ENCODE assay signal across 15 cellular contexts in the genomic region with DNA sequence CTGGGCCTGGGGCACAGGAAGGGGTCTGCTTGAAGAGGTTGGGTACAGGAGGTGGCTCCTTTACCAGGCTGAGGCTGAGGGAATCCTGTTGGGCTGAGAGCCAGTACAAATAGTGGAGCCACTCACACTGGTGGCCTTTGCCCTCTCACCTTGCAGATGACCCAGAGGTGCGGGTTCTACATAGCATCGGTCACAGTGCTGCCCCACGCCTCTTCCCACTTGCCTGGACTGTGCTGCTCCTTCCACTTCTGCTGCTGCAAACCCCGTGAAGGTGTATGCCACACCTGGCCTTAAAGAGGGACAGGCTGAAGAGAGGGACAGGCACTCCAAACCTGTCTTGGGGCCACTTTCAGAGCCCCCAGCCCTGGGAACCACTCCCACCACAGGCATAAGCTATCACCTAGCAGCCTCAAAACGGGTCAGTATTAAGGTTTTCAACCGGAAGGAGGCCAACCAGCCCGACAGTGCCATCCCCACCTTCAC. TPM values are rescaled to one million over a fixed set of nuclear protein-coding genes. Genes with fewer than 3 reads are reported as not detected.
DNase-seq lines count a peak whose midpoint lies in the region; ATAC-seq, FAIRE-seq and TF ChIP-seq lines count a peak whose summit lies in the region.
"Had no signal": no experiment of that assay in that cellular context is flagged by ENCODE, and none has a peak within 500 bp of the region (broad histone marks: within the 10 kb centered on the region; RNA-seq: fewer than 3 reads in every experiment).

No MANE protein-coding gene starts in this region.

- H3K27me3 ChIP-seq in keratinocyte (ENCODE audit: control insufficient read depth, extremely low read depth, insufficient read depth, low read length) (no peaks in the 10 kb centered on the region), sigmoid colon (no peaks in the 10 kb centered on the region)

- no peaks in the 10 kb centered on the region for H4K20me1 ChIP-seq in keratinocyte (ENCODE audit: control insufficient read depth, extremely low read depth, insufficient read depth, low read length)

- ATAC-seq in T-cell (replicated peaks in 1 of 4) (no peak), HG03175 (IDR thresholded peaks at IDR 0.05; ENCODE audit: unreplicated experiment) (no peak)
- no peak for ATAC-seq in stimulated activated memory B cell treated with anti-CD40 and anti-IgM and Interleukin-4, amounts not matched to agents 10 μg/mL and 1 μg/mL and 100 μg/mL, for 72 hours

- H3K9me3 ChIP-seq in keratinocyte (ENCODE audit: control insufficient read depth, low read depth, low read length) (no peaks in the 10 kb centered on the region), sigmoid colon (no peaks in the 10 kb centered on the region)
- H3K9me3 ChIP-seq: neutrophil had no signal

- FAIRE-seq in keratinocyte (lab: Jason Lieb, UNC) (no peak), GM19239 (lab: Jason Lieb, UNC) (no peak)

- H3K27me3 Mint-ChIP-seq in T-cell, result peaks cover 0 to 5% of the 10 kb centered on the region in 2 donors
- H3K27me3 Mint-ChIP-seq in stimulated activated memory B cell treated with anti-CD40 and anti-IgM and Interleukin-4, amounts not matched to agents 10 μg/mL and 1 μg/mL and 100 μg/mL, for 72 hours, result peaks cover 21% of the 10 kb centered on the region

- DNase-seq in T-cell, result no peak
- no peak for DNase-seq in keratinocyte (ENCODE audit: low read depth, low spot score)
- DNase-seq in sigmoid colon, result no peak
- DNase-seq in GM19239 (ENCODE audit: insufficient read length, low spot score), result no peak
- DNase-seq in NCI-H2196 (lab: John Stamatoyannopoulos, UW; ENCODE audit: unreplicated experiment), result no peak
- DNase-seq: KG1; NCI-H2029 treated with DMSO at 0.1 percent for 48 hours; stimulated activated CD4-positive, alpha-beta T cell treated with anti-CD3 and anti-CD28 coated beads, Interleukin-1b, Interleukin-23, amount 100 ng/mL, for 48 hours; stimulated activated naive CD4-positive, alpha-beta T cell treated with Interleukin-2 at 50 U/mL for 16 hours had no signal

- H2AFZ ChIP-seq in keratinocyte (ENCODE audit: control insufficient read depth, low read length), result no peak overlapping the region

- peak overlapping the region in 1 of 2 donors; percentile 4 for H3K27ac Mint-ChIP-seq in T-cell
- no peak overlapping the region for H3K27ac Mint-ChIP-seq in stimulated activated memory B cell treated with anti-CD40 and anti-IgM and Interleukin-4, amounts not matched to agents 10 μg/mL and 1 μg/mL and 100 μg/mL, for 72 hours

- peaks cover 51 to 62% (median 56%) of the 10 kb centered on the region in 3 donors for H3K4me1 Mint-ChIP-seq in T-cell
- H3K4me1 Mint-ChIP-seq in stimulated activated memory B cell treated with anti-CD40 and anti-IgM and Interleukin-4, amounts not matched to agents 10 μg/mL and 1 μg/mL and 100 μg/mL, for 72 hours, result peaks cover 31% of the 10 kb centered on the region

- dilution Hi-C loops in keratinocyte (cut with MboI; ENCODE audit: extremely low pct_ligation_motif_present, low sequenced_read_pairs), result no loop called here

- peaks cover 56% of the 10 kb centered on the region for H3K4me1 ChIP-seq in keratinocyte (ENCODE audit: control insufficient read depth, extremely low read depth, insufficient read depth, low read length)
- peaks cover 0 to 64% (median 46%) of the 10 kb centered on the region in 4 donors for H3K4me1 ChIP-seq in sigmoid colon

- intact Hi-C loops in sigmoid colon (cut with DNase I), result loop anchor here (2.0 kb wide), 1 partner anchor 43 kb away; no protein-coding TSS in a partner anchor

- peaks cover 5% of the 10 kb centered on the region for H3K9me1 ChIP-seq in keratinocyte (ENCODE audit: control insufficient read depth, extremely low read depth, insufficient read depth, low read length)

- H3K4me3 Mint-ChIP-seq in T-cell, result peak overlapping the region in 2 of 3 donors; percentile 49 to 99
- H3K4me3 Mint-ChIP-seq in stimulated activated memory B cell treated with anti-CD40 and anti-IgM and Interleukin-4, amounts not matched to agents 10 μg/mL and 1 μg/mL and 100 μg/mL, for 72 hours, result no peak overlapping the region

- CTCF ChIA-PET in T-cell (lab: Charles Lee), result interaction anchor here (0.6 to 1.7 kb wide), 3 partner anchors 11 to 588 kb away, joined by 3 to 5 read pairs (median 5); a partner anchor contains a TSS

- POLR2A ChIA-PET in T-cell (lab: Charles Lee), result interaction anchor here in 1 of 2 donors (0.6 kb wide), 1 partner anchor 436 kb away, joined by 4 read pairs; no protein-coding TSS in a partner anchor

- peak overlapping the region; percentile 99 for H3K9ac ChIP-seq in keratinocyte (ENCODE audit: control insufficient read depth, extremely low read depth, insufficient read depth, low read length)

- peaks cover 4% of the 10 kb centered on the region for H3K36me3 Mint-ChIP-seq in T-cell
- H3K36me3 Mint-ChIP-seq in stimulated activated memory B cell treated with anti-CD40 and anti-IgM and Interleukin-4, amounts not matched to agents 10 μg/mL and 1 μg/mL and 100 μg/mL, for 72 hours, result peaks cover 9% of the 10 kb centered on the region

- H3K4me3 ChIP-seq in keratinocyte (ENCODE audit: control insufficient read depth in 2 of 3, extremely low read depth in 1 of 3, insufficient read depth in 2 of 3, low read depth in 1 of 3, low read length in 3 of 3) (no peak overlapping the region), sigmoid colon (no peak overlapping the region)

- H3K79me2 ChIP-seq in keratinocyte (ENCODE audit: control insufficient read depth, insufficient read depth, low read length), result peaks cover 46% of the 10 kb centered on the region

- TF ChIP-seq CTCF in C4-2B (conservative IDR thresholded peaks at IDR 0.05), result no peak
- TF ChIP-seq CTCF in keratinocyte (optimal IDR thresholded peaks at IDR 0.05 in 1 of 3, IDR thresholded peaks at IDR 0.05 in 1 of 3, conservative IDR thresholded peaks at IDR 0.05 in 1 of 3; ENCODE audit: extremely low read depth in 1 of 3, insufficient read depth in 2 of 3, low read length in 3 of 3), result no peak
- no peak for TF ChIP-seq CTCF in sigmoid colon (IDR thresholded peaks at IDR 0.05)

- WGBS in sigmoid colon, 2 donors, result 31 to 75% methylated on average over 7 of the region's 7 CpGs

- H3K36me3 ChIP-seq in keratinocyte (ENCODE audit: control insufficient read depth in 2 of 2, extremely low read depth in 1 of 2, insufficient read depth in 2 of 2, low read length in 2 of 2), result peaks cover 28 to 48% of the 10 kb centered on the region in 2 experiments
- peaks cover 19 to 35% (median 21%) of the 10 kb centered on the region in 4 donors for H3K36me3 ChIP-seq in sigmoid colon
- H3K36me3 ChIP-seq: neutrophil had no signal

- H3K27ac ChIP-seq in C4-2B (peak overlapping the region; percentile 95), keratinocyte (ENCODE audit: control insufficient read depth, insufficient read depth, low read length) (peak overlapping the region; percentile 100), sigmoid colon (peak overlapping the region; percentile 94 to 99 (median 98))

- no peaks in the 10 kb centered on the region for H3K9me3 Mint-ChIP-seq in T-cell
- H3K9me3 Mint-ChIP-seq in stimulated activated memory B cell treated with anti-CD40 and anti-IgM and Interleukin-4, amounts not matched to agents 10 μg/mL and 1 μg/mL and 100 μg/mL, for 72 hours, result no peaks in the 10 kb centered on the region
- H3K9me3 Mint-ChIP-seq: T-helper 1 cell treated with Interleukin-12 subunit alpha and Interleukin-12 subunit beta and Interleukin-4 antibody, amounts not matched to agents 30 μg/mL and 1 μg/mL, for 36 hours had no signal

- no peak for TF ChIP-seq POLR2A in sigmoid colon (IDR thresholded peaks at IDR 0.05)

- no peak for TF ChIP-seq EP300 in sigmoid colon (IDR thresholded peaks at IDR 0.05)

- no peak overlapping the region for H3K4me2 ChIP-seq in keratinocyte (ENCODE audit: control insufficient read depth, extremely low read depth, insufficient read depth, low read depth, low read length)

RNA-seq across cellular contexts. Expression of a gene that starts 1.8 kb away (rescaled TPM):
- total RNA-seq in T-cell (10 to 100 TPM; 20.7 to 34.9 (median 30.8) TPM), sigmoid colon (10 to 100 TPM in 3 of 4 donors, 1 to 10 TPM in 1; 8.0 to 21.4 (median 14.0) TPM)
- polyA plus RNA-seq in keratinocyte (54.5 to 72.2 TPM (median 55.6 TPM) in 3 replicates), sigmoid colon (100 to 1,000 TPM in 1 of 3 donors, 10 to 100 TPM in 2; 46.8 to 151 (median 77.4) TPM)
- polyA plus RNA-seq in keratinocyte (2011; ENCODE audit: low read depth), result 32.6 TPM
- 47.6 and 49.9 TPM in 2 replicates for polyA plus RNA-seq in keratinocyte (2011; cell fraction: cytosol; rRNA removed)
- 60.5 and 69.1 TPM in 2 replicates for polyA plus RNA-seq in keratinocyte (2011; cell fraction: nucleus; rRNA removed)
- 32.2 and 69.6 TPM in 2 replicates for polyA plus RNA-seq in keratinocyte (2012; ENCODE audit: low replicate concordance)
- polyA minus RNA-seq in keratinocyte, result 32.1 to 59.5 TPM (median 44.3 TPM) in 3 replicates
- polyA minus RNA-seq in keratinocyte (2011; cell fraction: cytosol; rRNA and poly(A)+ RNA removed), result 54.3 TPM
- polyA minus RNA-seq in keratinocyte (2011; cell fraction: nucleus; rRNA and poly(A)+ RNA removed), result 9.2 and 19.5 TPM in 2 replicates

RNA-seq across cellular contexts. Expression of a gene that starts 6.2 kb away (rescaled TPM):
- total RNA-seq in T-cell, result 1 to 10 TPM; 1.6 to 8.4 (median 5.1) TPM
- polyA plus RNA-seq in keratinocyte, result 33.2 to 116 TPM (median 77.5 TPM) in 3 replicates
- 33.5 TPM for polyA plus RNA-seq in keratinocyte (2011; ENCODE audit: low read depth)
- 34.4 and 44.7 TPM in 2 replicates for polyA plus RNA-seq in keratinocyte (2011; cell fraction: cytosol; rRNA removed)
- polyA plus RNA-seq in keratinocyte (2011; cell fraction: nucleus; rRNA removed), result 180 and 349 TPM in 2 replicates
- 22.9 and 134 TPM in 2 replicates for polyA plus RNA-seq in keratinocyte (2012; ENCODE audit: low replicate concordance)
- polyA minus RNA-seq in keratinocyte, result 45.9 to 113 TPM (median 67.4 TPM) in 3 replicates
- polyA minus RNA-seq in keratinocyte (2011; cell fraction: cytosol; rRNA and poly(A)+ RNA removed), result 52.0 TPM
- 90.7 and 122 TPM in 2 replicates for polyA minus RNA-seq in keratinocyte (2011; cell fraction: nucleus; rRNA and poly(A)+ RNA removed)
- 10 to 100 TPM; 15.5 to 22.5 (median 16.4) TPM for total RNA-seq in sigmoid colon
- polyA plus RNA-seq in sigmoid colon, result 100 to 1,000 TPM in 1 of 3 donors, 10 to 100 TPM in 2; 34.7 to 112 (median 48.1) TPM
- polyA plus RNA-seq: CD14-positive monocyte had no signal

RNA-seq across cellular contexts. Expression of a gene that starts 6.5 kb away (rescaled TPM):
- total RNA-seq in T-cell (10 to 100 TPM; 26.9 to 70.7 (median 64.5) TPM), sigmoid colon (100 to 1,000 TPM in 3 of 4 donors, 10 to 100 TPM in 1; 29.2 to 144 (median 127) TPM)
- polyA plus RNA-seq in keratinocyte (29.3 to 54.9 TPM (median 32.3 TPM) in 3 replicates), sigmoid colon (100 to 1,000 TPM; 143 to 220 (median 196) TPM)
- 5.5 TPM for polyA plus RNA-seq in keratinocyte (2011; ENCODE audit: low read depth)
- 44.6 and 131 TPM in 2 replicates for polyA plus RNA-seq in keratinocyte (2011; cell fraction: cytosol; rRNA removed)
- 38.4 and 63.2 TPM in 2 replicates for polyA plus RNA-seq in keratinocyte (2011; cell fraction: nucleus; rRNA removed)
- polyA plus RNA-seq in keratinocyte (2012; ENCODE audit: low replicate concordance), result 57.3 and 108 TPM in 2 replicates
- 10.1 to 39.8 TPM (median 11.9 TPM) in 3 replicates for polyA minus RNA-seq in keratinocyte
- 46.8 TPM for polyA minus RNA-seq in keratinocyte (2011; cell fraction: cytosol; rRNA and poly(A)+ RNA removed)
- 4.3 and 8.0 TPM in 2 replicates for polyA minus RNA-seq in keratinocyte (2011; cell fraction: nucleus; rRNA and poly(A)+ RNA removed)

RNA-seq across cellular contexts. Expression of a gene that starts 39.3 kb away (rescaled TPM):
- total RNA-seq in T-cell (100 to 1,000 TPM in 4 of 5 donors, 10 to 100 TPM in 1; 93.6 to 150 (median 138) TPM), sigmoid colon (100 to 1,000 TPM in 3 of 4 donors, 10 to 100 TPM in 1; 72.9 to 119 (median 110) TPM)
- polyA plus RNA-seq in keratinocyte (99.1 to 183 TPM (median 127 TPM) in 3 replicates), sigmoid colon (100 to 1,000 TPM in 2 of 3 donors, 10 to 100 TPM in 1; 74.2 to 245 (median 114) TPM)
- polyA plus RNA-seq in keratinocyte (2011; ENCODE audit: low read depth), result 30.8 TPM
- 176 and 199 TPM in 2 replicates for polyA plus RNA-seq in keratinocyte (2011; cell fraction: cytosol; rRNA removed)
- polyA plus RNA-seq in keratinocyte (2011; cell fraction: nucleus; rRNA removed), result 136 and 150 TPM in 2 replicates
- polyA plus RNA-seq in keratinocyte (2012; ENCODE audit: low replicate concordance), result 216 and 229 TPM in 2 replicates
- 140 to 403 TPM (median 203 TPM) in 3 replicates for polyA minus RNA-seq in keratinocyte
- 199 TPM for polyA minus RNA-seq in keratinocyte (2011; cell fraction: cytosol; rRNA and poly(A)+ RNA removed)
- 30.2 and 35.8 TPM in 2 replicates for polyA minus RNA-seq in keratinocyte (2011; cell fraction: nucleus; rRNA and poly(A)+ RNA removed)

RNA-seq across cellular contexts. Expression of a gene that starts 39.8 kb away (rescaled TPM):
- total RNA-seq in T-cell (10 to 100 TPM in 2 of 5 donors, 1 to 10 TPM in 3; 5.1 to 12.2 (median 9.8) TPM), sigmoid colon (1 to 10 TPM in 1 of 4 donors, under 1 TPM in 3; 0.16 to 3.0 (median 0.52) TPM)
- polyA plus RNA-seq in keratinocyte (1.6 to 4.5 TPM (median 1.7 TPM) in 3 replicates), sigmoid colon (under 1 TPM in 2 of 3 donors, not detected in 1; 0.60 to 0.92 TPM)
- polyA plus RNA-seq in keratinocyte (2011; ENCODE audit: low read depth), result 0.31 TPM
- 1.3 and 2.6 TPM in 2 replicates for polyA plus RNA-seq in keratinocyte (2011; cell fraction: cytosol; rRNA removed)
- polyA plus RNA-seq in keratinocyte (2011; cell fraction: nucleus; rRNA removed), result 9.1 and 14.9 TPM in 2 replicates
- 0.32 and 2.1 TPM in 2 replicates for polyA plus RNA-seq in keratinocyte (2012; ENCODE audit: low replicate concordance)
- polyA minus RNA-seq in keratinocyte, result 3.2 to 6.3 TPM (median 4.0 TPM) in 3 replicates
- 4.6 TPM for polyA minus RNA-seq in keratinocyte (2011; cell fraction: cytosol; rRNA and poly(A)+ RNA removed)
- 6.1 and 8.1 TPM in 2 replicates for polyA minus RNA-seq in keratinocyte (2011; cell fraction: nucleus; rRNA and poly(A)+ RNA removed)
- polyA plus RNA-seq: CD14-positive monocyte had no signal
